Comparison of ENCODE assay signal across 1 cellular context in genomic region chr1:62327360-62328051, GRCh38.
A peak's percentile ranks its signal among the peaks of the same experiment; 100 is the strongest.
TF ChIP-seq lines count a peak whose summit lies in the region.

No MANE protein-coding gene starts in this region.

TF ChIP-seq in HepG2, 621 proteins besides CTCF, POLR2A, EP300 and RAD21 (continued from another document and continues in another):
- TF ChIP-seq ZNF407 (CRISPR knock-in tag; IDR thresholded peaks at IDR 0.05; ENCODE audit: not compliant biosample characterization) (no peak), ZNF891 (CRISPR knock-in tag; IDR thresholded peaks at IDR 0.05) (peak; percentile 87; the same call in 1 of the 2 replicates), HMGXB3 (CRISPR knock-in tag; IDR thresholded peaks at IDR 0.05; ENCODE audit: borderline replicate concordance) (no peak), SAP130 (CRISPR knock-in tag; IDR thresholded peaks at IDR 0.05; ENCODE audit: low read depth) (no peak), ZNF850 (CRISPR knock-in tag; conservative IDR thresholded peaks at IDR 0.05) (no peak), MAF1 (CRISPR knock-in tag; IDR thresholded peaks at IDR 0.05; ENCODE audit: borderline replicate concordance) (no peak), ZNF432 (CRISPR knock-in tag; IDR thresholded peaks at IDR 0.05; ENCODE audit: borderline replicate concordance) (no peak), FOSL1 (CRISPR knock-in tag; IDR thresholded peaks at IDR 0.05; ENCODE audit: borderline replicate concordance) (no peak), ZNF766 (CRISPR knock-in tag; IDR thresholded peaks at IDR 0.05; ENCODE audit: borderline replicate concordance) (no peak), ZNF274 (CRISPR knock-in tag; IDR thresholded peaks at IDR 0.05) (peak; percentile 90), SMARCE1 (IDR thresholded peaks at IDR 0.05; ENCODE audit: borderline replicate concordance) (no peak), ZNF879 (CRISPR knock-in tag; IDR thresholded peaks at IDR 0.05) (no peak), ZNF800 (CRISPR knock-in tag; IDR thresholded peaks at IDR 0.05) (no peak), EHMT2 (IDR thresholded peaks at IDR 0.05; ENCODE audit: borderline replicate concordance, low read depth, low read length) (no peak), CSRNP1 (CRISPR knock-in tag; IDR thresholded peaks at IDR 0.05) (no peak; the same call in 1 of the 2 replicates), IRX3 (CRISPR knock-in tag; IDR thresholded peaks at IDR 0.05; ENCODE audit: borderline replicate concordance, low read depth) (no peak), ZNF629 (CRISPR knock-in tag; conservative IDR thresholded peaks at IDR 0.05) (no peak), MEIS1 (CRISPR knock-in tag; IDR thresholded peaks at IDR 0.05; ENCODE audit: borderline replicate concordance) (peak; percentile 42; the same call in 1 of the 2 replicates), ZNF337 (CRISPR knock-in tag; IDR thresholded peaks at IDR 0.05; ENCODE audit: borderline replicate concordance, low read depth) (no peak), RNF219 (CRISPR knock-in tag; IDR thresholded peaks at IDR 0.05) (no peak), IKZF4 (CRISPR knock-in tag; IDR thresholded peaks at IDR 0.05; ENCODE audit: borderline replicate concordance, low read depth, not compliant biosample characterization) (no peak), RORA (CRISPR knock-in tag; IDR thresholded peaks at IDR 0.05) (no peak), AKNA (CRISPR knock-in tag; IDR thresholded peaks at IDR 0.05; ENCODE audit: borderline replicate concordance) (no peak), KDM6A (CRISPR knock-in tag; IDR thresholded peaks at IDR 0.05; ENCODE audit: low read depth) (no peak), MIXL1 (CRISPR knock-in tag; IDR thresholded peaks at IDR 0.05) (no peak), ARID3A (IDR thresholded peaks at IDR 0.05; ENCODE audit: low read depth, low read length) (no peak), ZNF563 (CRISPR knock-in tag; IDR thresholded peaks at IDR 0.05) (peak; percentile 35; the same call in 1 of the 2 replicates), WIZ (CRISPR knock-in tag; IDR thresholded peaks at IDR 0.05) (no peak), HOXA9 (CRISPR knock-in tag; IDR thresholded peaks at IDR 0.05; ENCODE audit: borderline replicate concordance) (no peak), ZNF530 (CRISPR knock-in tag; IDR thresholded peaks at IDR 0.05; ENCODE audit: low read depth) (no peak)
